ENCODE assay signal across 21 cellular contexts in the genomic region with DNA sequence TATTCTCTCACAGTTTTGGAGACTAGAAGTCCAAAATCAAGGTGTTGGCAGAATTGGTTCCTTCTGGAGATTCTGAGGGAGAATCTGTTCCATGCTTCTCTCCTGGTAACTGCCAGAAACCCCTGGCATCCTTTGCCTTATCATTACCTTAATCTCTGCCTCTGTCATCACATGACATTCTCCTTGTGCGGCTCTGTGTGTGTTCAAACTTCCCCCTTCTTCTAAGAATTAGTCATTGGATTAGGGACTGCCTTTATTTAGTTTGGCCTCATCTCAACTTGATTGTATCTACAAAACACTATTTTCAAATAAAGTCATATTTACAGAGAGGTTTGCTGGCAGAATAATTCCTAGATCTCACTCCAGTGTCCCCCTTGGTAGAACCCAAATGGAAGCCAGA.
A peak's percentile ranks its signal among the peaks of the same experiment; 100 is the strongest.
DNase-seq lines count a peak whose midpoint lies in the region; ATAC-seq, FAIRE-seq and TF ChIP-seq lines count a peak whose summit lies in the region.
"Had no signal": no experiment of that assay in that cellular context is flagged by ENCODE, and none has a peak within 500 bp of the region (broad histone marks: within the 10 kb centered on the region; RNA-seq: fewer than 3 reads in every experiment).

No MANE protein-coding gene starts in this region.

- H3K9ac ChIP-seq in SK-N-SH (no peak overlapping the region), K562 (ENCODE audit: insufficient read depth in 1 of 2, low read depth in 2 of 2, low read length in 2 of 2) (no peak overlapping the region), parathyroid adenoma (no peak overlapping the region)

- TF ChIP-seq EP300 in SK-N-SH (IDR thresholded peaks at IDR 0.05; ENCODE audit: borderline replicate concordance in 1 of 2, low read depth in 1 of 2, low read length in 1 of 2) (no peak), K562 (IDR thresholded peaks at IDR 0.05; ENCODE audit: low read length) (no peak)

- intact Hi-C loops in K562 (cut with micrococcal nuclease) (no loop called here), lower leg skin (cut with DNase I; ENCODE audit: low total_unique reads) (no loop called here)

- H4K20me1 ChIP-seq in SK-N-SH (ENCODE audit: insufficient read depth) (no peaks in the 10 kb centered on the region), K562 (replicated peaks; ENCODE audit: control insufficient read depth, insufficient read depth, low read length) (no peaks in the 10 kb centered on the region)

- peaks cover 4% of the 10 kb centered on the region for H3K36me3 Mint-ChIP-seq in activated naive CD4-positive, alpha-beta T cell treated with anti-CD3 and anti-CD28 coated beads, Interleukin-2, amount 10 ng/mL, durations not matched to agents 7 days and 5 days
- H3K36me3 Mint-ChIP-seq: CD8-positive, alpha-beta T cell had no signal

- H3K27me3 Mint-ChIP-seq in activated naive CD4-positive, alpha-beta T cell treated with anti-CD3 and anti-CD28 coated beads, Interleukin-2, amount 10 ng/mL, durations not matched to agents 7 days and 5 days: peaks cover 4% of the 10 kb centered on the region

- no peak overlapping the region for H3K4me3 ChIP-seq in SK-N-SH (ENCODE audit: low read depth in 2 of 2, low read length in 1 of 2)
- H3K4me3 ChIP-seq in K562: no peak overlapping the region
- H3K4me3 ChIP-seq in parathyroid adenoma (ENCODE audit: low read depth, low read length): no peak overlapping the region
- no peak overlapping the region for H3K4me3 ChIP-seq in SJCRH30
- H3K4me3 ChIP-seq in lower leg skin (ENCODE audit: low read depth, poor library complexity, severe bottlenecking): no peak overlapping the region

- FAIRE-seq in K562 (lab: Jason Lieb, UNC): no peak
- FAIRE-seq: A204.1, GM12891, GM18507, HepG2 had no signal

- BruUV-seq in K562 (replicated peaks; lab: Mats Ljungman, UMichigan): no TSS peak

- H3K79me2 ChIP-seq in SK-N-SH (ENCODE audit: insufficient read depth) (no peaks in the 10 kb centered on the region), K562 (ENCODE audit: control insufficient read depth, insufficient read depth, low read length) (no peaks in the 10 kb centered on the region), parathyroid adenoma (no peaks in the 10 kb centered on the region)

- H3K4me1 ChIP-seq in SK-N-SH (ENCODE audit: control insufficient read depth in 1 of 2, insufficient read depth in 2 of 2, low read depth in 1 of 2, low read length in 1 of 2) (no peaks in the 10 kb centered on the region), K562 (replicated peaks in 1 of 2; ENCODE audit: control insufficient read depth in 2 of 2, insufficient read depth in 2 of 2, low read length in 2 of 2) (peaks cover 0 to 2% of the 10 kb centered on the region in 2 experiments; a peak in 1 of 5 replicates), parathyroid adenoma (peaks cover 12% of the 10 kb centered on the region), SJCRH30 (no peaks in the 10 kb centered on the region)

- TF ChIP-seq CTCF in SK-N-SH (IDR thresholded peaks at IDR 0.05): no peak
- TF ChIP-seq CTCF in K562 (IDR thresholded peaks at IDR 0.05 in 2 of 3, conservative IDR thresholded peaks at IDR 0.05 in 1 of 3; ENCODE audit: insufficient read depth in 2 of 3, low read depth in 1 of 3, low read length in 3 of 3): no peak
- no peak for TF ChIP-seq CTCF in parathyroid adenoma (IDR thresholded peaks at IDR 0.05)
- TF ChIP-seq CTCF in lower leg skin (IDR thresholded peaks at IDR 0.05): no peak

- in situ Hi-C loops in K562 (cut with MboI): no loop called here

- H3K27ac ChIP-seq in SK-N-SH (ENCODE audit: low read depth in 2 of 2, low read length in 1 of 2): no peak overlapping the region
- no peak overlapping the region for H3K27ac ChIP-seq in K562 (ENCODE audit: extremely low read depth, low read depth, low read length)
- no peak overlapping the region for H3K27ac ChIP-seq in parathyroid adenoma
- no peak overlapping the region for H3K27ac ChIP-seq in SJCRH30

- H3K9me3 ChIP-seq in SK-N-SH (no peaks in the 10 kb centered on the region; the same call in 1 of the 2 replicates), K562 (replicated peaks; ENCODE audit: control insufficient read depth, insufficient read depth, low read depth, low read length) (no peaks in the 10 kb centered on the region), parathyroid adenoma (ENCODE audit: control insufficient read depth, low read length) (no peaks in the 10 kb centered on the region), SJCRH30 (replicated peaks) (no peaks in the 10 kb centered on the region)

- TF ChIP-seq POLR2A in K562 (conservative IDR thresholded peaks at IDR 0.05) (no peak), lower leg skin (IDR thresholded peaks at IDR 0.05) (no peak)

- POLR2A ChIA-PET in SK-N-SH (lab: Yijun Ruan, JAX): no interaction called here
- POLR2A ChIA-PET in K562 (lab: Yijun Ruan, JAX): no interaction called here

- no peak overlapping the region for H3K4me3 Mint-ChIP-seq in activated naive CD4-positive, alpha-beta T cell treated with anti-CD3 and anti-CD28 coated beads, Interleukin-2, amount 10 ng/mL, durations not matched to agents 7 days and 5 days
- H3K4me3 Mint-ChIP-seq: CD8-positive, alpha-beta T cell had no signal

- H3K36me3 ChIP-seq in SK-N-SH (replicated peaks in 1 of 2; ENCODE audit: control insufficient read depth in 1 of 2, insufficient read depth in 2 of 2, low read length in 1 of 2) (no peaks in the 10 kb centered on the region), K562 (ENCODE audit: control insufficient read depth, insufficient read depth, low read length) (no peaks in the 10 kb centered on the region), parathyroid adenoma (ENCODE audit: control insufficient read depth, insufficient read depth, low read length) (peaks cover 4% of the 10 kb centered on the region), SJCRH30 (no peaks in the 10 kb centered on the region)

- no peak overlapping the region for H3K27ac Mint-ChIP-seq in activated naive CD4-positive, alpha-beta T cell treated with anti-CD3 and anti-CD28 coated beads, Interleukin-2, amount 10 ng/mL, durations not matched to agents 7 days and 5 days
- H3K27ac Mint-ChIP-seq: CD8-positive, alpha-beta T cell had no signal

- no peak for TF ChIP-seq RAD21 in SK-N-SH (IDR thresholded peaks at IDR 0.05; ENCODE audit: low read length)
- no peak for TF ChIP-seq RAD21 in K562 (CRISPR knock-in tag; conservative IDR thresholded peaks at IDR 0.05 in 1 of 2, IDR thresholded peaks at IDR 0.05 in 1 of 2)

- 0% methylated on average over 1 of the region's 1 CpG for WGBS in SK-N-SH (ENCODE audit: low lambda C conversion rate)
- WGBS in K562 (ENCODE audit: insufficient coverage, low coverage, missing lambda C conversion rate): 0% methylated on average over 1 of the region's 1 CpG
- WGBS in lower leg skin, 2 donors: 0 to 25% methylated on average over 1 of the region's 1 CpG

- CTCF ChIA-PET in SK-N-SH (lab: Yijun Ruan, JAX) (no interaction called here), K562 (lab: Yijun Ruan, JAX; ENCODE audit: low intra/inter-chr PET ratio) (no interaction called here)
- CTCF ChIA-PET in activated naive CD4-positive, alpha-beta T cell treated with anti-CD3 and anti-CD28 coated beads, Interleukin-2, amount 10 ng/mL, durations not matched to agents 7 days and 5 days (lab: Charles Lee): no interaction called here

- DNase-seq in SK-N-SH: no peak
- DNase-seq in OCI-M1 (lab: John Stamatoyannopoulos, UW): peak; percentile 19
- no peak for DNase-seq in K562 (ENCODE audit: extremely low read depth in 1 of 4, low spot score in 3 of 4)
- no peak for DNase-seq in SJCRH30
- no peak for DNase-seq in activated naive CD4-positive, alpha-beta T cell treated with anti-CD3 and anti-CD28 coated beads, Interleukin-2, amount 10 ng/mL, durations not matched to agents 7 days and 5 days
- no peak for DNase-seq in lower leg skin (ENCODE audit: low spot score in 2 of 2)
- DNase-seq: Calu3; CD8-positive, alpha-beta T cell; EL; GOT3; KG1; NCI-H1417 treated with DMSO at 0.1 percent for 48 hours; NCI-H187 treated with DMSO at 0.1 percent for 48 hours; NCI-H526 had no signal

- ATAC-seq in SK-N-SH treated with all-trans-retinoic acid at 6 μM for 48 hours (no peak), K562 (no peak)
- ATAC-seq: CD8-positive, alpha-beta T cell; HCT116; HepG2 had no signal

- H3K27me3 ChIP-seq in SK-N-SH (ENCODE audit: insufficient read depth) (no peaks in the 10 kb centered on the region), K562 (ENCODE audit: control insufficient read depth in 2 of 2, insufficient read depth in 2 of 2, low read length in 2 of 2) (no peaks in the 10 kb centered on the region), parathyroid adenoma (ENCODE audit: control insufficient read depth, insufficient read depth, low read length) (no peaks in the 10 kb centered on the region), SJCRH30 (no peaks in the 10 kb centered on the region; the same call in 1 of the 2 replicates)

- H2AFZ ChIP-seq in SK-N-SH (ENCODE audit: low read depth) (no peak overlapping the region), K562 (ENCODE audit: low read depth, low read length) (no peak overlapping the region), parathyroid adenoma (peak overlapping the region; percentile 41)

- no peaks in the 10 kb centered on the region for H3K9me2 ChIP-seq in SK-N-SH

- H3K4me2 ChIP-seq in SK-N-SH: no peak overlapping the region
- H3K4me2 ChIP-seq in K562 (ENCODE audit: insufficient read depth, low read length): no peak overlapping the region
- H3K4me2 ChIP-seq in parathyroid adenoma (ENCODE audit: low read length): no peak overlapping the region

- H3K4me1 Mint-ChIP-seq in activated naive CD4-positive, alpha-beta T cell treated with anti-CD3 and anti-CD28 coated beads, Interleukin-2, amount 10 ng/mL, durations not matched to agents 7 days and 5 days: peaks cover 12% of the 10 kb centered on the region

- no peaks in the 10 kb centered on the region for H3F3A ChIP-seq in SK-N-SH (replicated peaks; ENCODE audit: insufficient read depth)

- peaks cover 10% of the 10 kb centered on the region for H3K9me3 Mint-ChIP-seq in activated naive CD4-positive, alpha-beta T cell treated with anti-CD3 and anti-CD28 coated beads, Interleukin-2, amount 10 ng/mL, durations not matched to agents 7 days and 5 days

- no peaks in the 10 kb centered on the region for H3K9me1 ChIP-seq in K562 (ENCODE audit: control insufficient read depth, insufficient read depth, low read length)

TF ChIP-seq in SK-N-SH, 30 proteins besides CTCF, POLR2A, EP300 and RAD21 (continues in another document):
- TF ChIP-seq TAF1 (IDR thresholded peaks at IDR 0.05; ENCODE audit: borderline replicate concordance, low read depth, low read length): no peak
- no peak for TF ChIP-seq SIN3A (IDR thresholded peaks at IDR 0.05; ENCODE audit: borderline replicate concordance, low read depth, low read length)
- TF ChIP-seq MXI1 (IDR thresholded peaks at IDR 0.05; ENCODE audit: low read depth, low read length): no peak

TF ChIP-seq in K562, 482 proteins besides CTCF, POLR2A, EP300 and RAD21 (continues in another document):
- peak; percentile 59 for TF ChIP-seq FOSL1 (tag; conservative IDR thresholded peaks at IDR 0.05)
